24 cellular contexts compared by ENCODE assay signal in the genomic region with DNA sequence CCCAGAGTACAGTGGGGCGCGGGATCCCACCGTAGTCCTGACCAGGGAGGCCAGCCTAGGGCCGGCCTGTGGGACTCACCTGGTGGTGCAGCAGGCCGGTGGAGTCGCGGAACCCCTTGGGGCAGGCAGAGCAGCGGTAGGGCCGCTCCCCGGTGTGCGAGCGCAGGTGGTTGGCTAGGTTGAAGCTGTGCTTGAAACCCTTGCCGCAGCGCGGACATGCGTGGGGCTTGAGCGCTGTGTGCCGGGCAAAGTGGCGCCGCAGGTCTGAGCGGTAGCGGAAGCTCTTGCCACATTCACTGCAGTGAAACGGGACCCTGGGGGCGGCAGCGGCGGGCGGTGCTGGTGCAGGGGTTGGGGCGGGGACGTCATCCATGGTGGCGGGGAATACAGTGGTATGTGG.
"Had no signal": no experiment of that assay in that cellular context is flagged by ENCODE, and none has a peak within 500 bp of the region (broad histone marks: within the 10 kb centered on the region; RNA-seq: fewer than 3 reads in every experiment).

No MANE protein-coding gene starts in this region.

- H3K9me3 ChIP-seq: body of pancreas, esophagus muscularis mucosa, left lung, neutrophil, tibial nerve, vagina had no signal

- FAIRE-seq: endothelial cell of umbilical vein, islet of Langerhans had no signal

- H3K9me3 Mint-ChIP-seq: activated naive CD8-positive, alpha-beta T cell treated with anti-CD3 and anti-CD28 coated beads, Interleukin-2, amount 10 ng/mL, durations not matched to agents 7 days and 5 days; activated T-helper 2 cell treated with anti-CD3 and anti-CD28 coated beads, Interferon-gamma antibody, Interleukin-2, Interleukin-4, amounts not matched to agents 10 μg/mL and 5 μg/mL and 100 μg/mL, durations not matched to agents 14 hours and 24 hours and 36 hours had no signal

- H3K4me3 Mint-ChIP-seq: activated CD8-positive, alpha-beta T cell treated with anti-CD3 and anti-CD28 coated beads, Interleukin-2, amount 10 ng/mL, durations not matched to agents 7 days and 5 days; activated naive CD8-positive, alpha-beta T cell treated with anti-CD3 and anti-CD28 coated beads, Interleukin-2, amount 10 ng/mL, durations not matched to agents 7 days and 5 days; activated T-cell treated with anti-CD3 and anti-CD28 coated beads, Interleukin-2, amount 50 U/mL, for 24 hours; memory B cell had no signal

- H3K27me3 ChIP-seq: body of pancreas, esophagus muscularis mucosa, left lung, neutrophil, tibial nerve, vagina had no signal

- ATAC-seq: activated CD8-positive, alpha-beta T cell treated with anti-CD3 and anti-CD28 coated beads, Interleukin-2, amount 10 ng/mL, durations not matched to agents 7 days and 5 days; body of pancreas; left lung; naive thymus-derived CD8-positive, alpha-beta T cell; stimulated activated naive CD8-positive, alpha-beta T cell treated with anti-CD3 and anti-CD28 coated beads, Interleukin-15, Interleukin-2, amounts not matched to agents 100 U/mL and 50 U/mL, for 24 hours had no signal

- DNase-seq: activated CD4-positive, alpha-beta T cell treated with anti-CD3 and anti-CD28 coated beads for 48 hours; activated CD4-positive, CD25-positive, alpha-beta regulatory T cell; activated CD8-positive, alpha-beta T cell treated with anti-CD3 and anti-CD28 coated beads, Interleukin-2, amount 10 ng/mL, durations not matched to agents 7 days and 5 days; activated naive CD4-positive, alpha-beta T cell treated with Interleukin-2 at 50 U/mL for 16 hours; activated naive CD8-positive, alpha-beta T cell treated with anti-CD3 and anti-CD28 coated beads, Interleukin-2, amount 10 ng/mL, durations not matched to agents 7 days and 5 days; activated T-cell treated with anti-CD3 and anti-CD28 coated beads, Interleukin-2, amount 50 U/mL, for 24 hours; body of pancreas; dermis blood vessel endothelial cell; effector memory CD4-positive, alpha-beta T cell; naive thymus-derived CD8-positive, alpha-beta T cell; stimulated activated CD4-positive, alpha-beta T cell treated with anti-CD3 and anti-CD28 coated beads, Interleukin-2, amount 100 ng/mL, for 24 hours; stimulated activated naive CD8-positive, alpha-beta T cell treated with anti-CD3 and anti-CD28 coated beads, Interleukin-15, Interleukin-2, amounts not matched to agents 100 U/mL and 50 U/mL, for 24 hours; substantia nigra; T-helper 1 cell; T1000 had no signal

- H3K27ac ChIP-seq: left lung, vagina had no signal

- H3K27ac Mint-ChIP-seq: activated naive CD8-positive, alpha-beta T cell treated with anti-CD3 and anti-CD28 coated beads, Interleukin-2, amount 10 ng/mL, durations not matched to agents 7 days and 5 days; activated T-helper 2 cell treated with anti-CD3 and anti-CD28 coated beads, Interferon-gamma antibody, Interleukin-2, Interleukin-4, amounts not matched to agents 10 μg/mL and 5 μg/mL and 100 μg/mL, durations not matched to agents 14 hours and 24 hours and 36 hours; memory B cell had no signal

- H3K4me3 ChIP-seq: body of pancreas, esophagus muscularis mucosa, left lung, tibial nerve, vagina had no signal

- H3K27me3 Mint-ChIP-seq: activated naive CD8-positive, alpha-beta T cell treated with anti-CD3 and anti-CD28 coated beads, Interleukin-2, amount 10 ng/mL, durations not matched to agents 7 days and 5 days; activated T-cell treated with anti-CD3 and anti-CD28 coated beads, Interleukin-2, amount 50 U/mL, for 24 hours; memory B cell; naive thymus-derived CD8-positive, alpha-beta T cell had no signal
